Comparison of ENCODE assay signal across 20 cellular contexts in the genomic region with DNA sequence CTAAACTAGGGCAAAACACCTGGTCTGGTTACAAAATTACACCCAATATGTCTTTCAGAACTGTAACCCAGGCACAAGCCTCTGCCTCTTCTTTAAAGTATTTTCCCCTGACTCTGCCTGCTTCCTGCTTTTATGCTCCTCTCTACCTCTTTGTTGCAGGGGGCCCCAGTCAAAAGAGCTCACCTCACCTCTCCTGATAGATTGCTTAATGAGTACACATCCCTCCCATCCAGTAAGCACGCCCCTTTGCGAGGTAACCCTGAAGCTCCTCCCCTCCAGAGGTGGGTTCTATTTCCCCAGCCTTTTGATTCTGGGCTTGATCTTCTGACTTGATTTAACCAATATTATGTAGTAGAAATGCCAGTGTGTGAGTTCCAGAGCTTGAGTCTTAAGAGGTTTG. TPM values are rescaled to one million over a fixed set of nuclear protein-coding genes. Genes with fewer than 3 reads are reported as not detected.
A peak's percentile ranks its signal among the peaks of the same experiment; 100 is the strongest.
DNase-seq lines count a peak whose midpoint lies in the region; ATAC-seq and TF ChIP-seq lines count a peak whose summit lies in the region.
"Had no signal": no experiment of that assay in that cellular context is flagged by ENCODE, and none has a peak within 500 bp of the region (broad histone marks: within the 10 kb centered on the region; RNA-seq: fewer than 3 reads in every experiment).

No MANE protein-coding gene starts in this region.

- ATAC-seq in HG03095 (IDR thresholded peaks at IDR 0.05; ENCODE audit: unreplicated experiment) = no peak
- ATAC-seq in GM18858 (IDR thresholded peaks at IDR 0.05; ENCODE audit: unreplicated experiment) = no peak
- ATAC-seq: HepG2, PC-3 had no signal

- H3K9me2 ChIP-seq in hepatocyte (replicated peaks; ENCODE audit: insufficient read depth) = no peaks in the 10 kb centered on the region

- H3K27ac ChIP-seq in hepatocyte = no peak overlapping the region
- H3K27ac ChIP-seq: 22Rv1, RWPE1 had no signal

- H4K20me1 ChIP-seq in hepatocyte (ENCODE audit: insufficient read depth, poor library complexity, severe bottlenecking) = no peaks in the 10 kb centered on the region

- no peak overlapping the region for H3K4me3 ChIP-seq in hepatocyte

- TF ChIP-seq CTCF in hepatocyte (IDR thresholded peaks at IDR 0.05; ENCODE audit: poor library complexity) = no peak

- 34% methylated on average over 2 of the region's 2 CpGs for WGBS in hepatocyte (ENCODE audit: low lambda C conversion rate, missing lambda C conversion rate)

- H3K36me3 ChIP-seq in hepatocyte (replicated peaks; ENCODE audit: insufficient read depth, low read depth) = no peaks in the 10 kb centered on the region

- H3K4me2 ChIP-seq in hepatocyte = no peak overlapping the region

- no peaks in the 10 kb centered on the region for H3K4me1 ChIP-seq in hepatocyte (ENCODE audit: insufficient read depth)

- no peaks in the 10 kb centered on the region for H3K27me3 ChIP-seq in hepatocyte

- no peak overlapping the region for H2AFZ ChIP-seq in hepatocyte

- no peaks in the 10 kb centered on the region for H3K9me3 ChIP-seq in hepatocyte (ENCODE audit: low read depth)

- H3K79me2 ChIP-seq in hepatocyte = no peaks in the 10 kb centered on the region

- peak; percentile 21 for DNase-seq in DMS53 (lab: John Stamatoyannopoulos, UW)
- DNase-seq in DMS53 treated with DMSO at 0.1 percent for 48 hours (lab: John Stamatoyannopoulos, UW; ENCODE audit: unreplicated experiment) = no peak
- DNase-seq in ELF-1 (ENCODE audit: low read depth, low spot score) = peak; percentile 30
- peak; percentile 53 for DNase-seq in NCI-H69 (lab: John Stamatoyannopoulos, UW)
- peak; percentile 23 for DNase-seq in hepatocyte (ENCODE audit: low spot score)
- no peak for DNase-seq in GF-D8 (lab: John Stamatoyannopoulos, UW)
- DNase-seq: AML-193, GDM1, KBM-7, NCI-H1105 treated with DMSO at 0.1 percent for 48 hours, NCI-H2029 treated with DMSO at 0.1 percent for 48 hours, NCI-H226, NCI-H524, PC-3 had no signal

RNA-seq across cellular contexts. Expression of a gene that starts 56.6 kb away (rescaled TPM):
- total RNA-seq in hepatocyte = 1.4 and 1.8 TPM in 2 replicates
- polyA plus RNA-seq in hepatocyte = 1.4 and 2.0 TPM in 2 replicates
- total RNA-seq: HepG2; T-helper 1 cell treated with Interleukin-12 subunit alpha and Interleukin-12 subunit beta and Interleukin-4 antibody, amounts not matched to agents 30 ng/mL and 1 ng/mL, for 36 hours had no signal
- polyA plus RNA-seq: HepG2 had no signal

Comparison
In these comparisons a context has a peak if more than half of its experiments do, and no peak if none do; other contexts are left out.
1. DNase-seq: peak in DMS53 (single experiment), ELF-1 (single experiment), NCI-H69 (single experiment) and hepatocyte (single experiment); none in DMS53 treated with DMSO at 0.1 percent for 48 hours (single experiment) and GF-D8 (single experiment).